In genomic region chr17:31936615-31937609, GRCh38 we compare ENCODE assay signal across 8 cellular contexts. TPM values are rescaled to one million over a fixed set of nuclear protein-coding genes. Genes with fewer than 3 reads are reported as not detected.
DNase-seq lines count a peak whose midpoint lies in the region; FAIRE-seq and TF ChIP-seq lines count a peak whose summit lies in the region.
"Not testable (repeated sequence)": the region's sequence is repeated elsewhere in the genome, so short reads cannot be mapped to it uniquely, and the experiment has no call there.

SUZ12 (plus strand) TSS chr17:31937007; CDS start chr17:31937247, 240 bp downstream.

- H3K9ac ChIP-seq in neuronal stem cell (ENCODE audit: low read depth, low read length, poor library complexity) (peak within 1 kb of the TSS; percentile 92), stomach smooth muscle (ENCODE audit: low read length in 2 of 2) (peak within 1 kb of the TSS; percentile 67 to 80)

- H2AFZ ChIP-seq in neuronal stem cell (ENCODE audit: low read length), result peak within 1 kb of the TSS; percentile 94

- peaks cover 0 to 20% of the 10 kb centered on the region in 2 donors for H3K36me3 ChIP-seq in neuronal stem cell (replicated peaks in 1 of 2; ENCODE audit: control insufficient read depth in 2 of 2, insufficient read depth in 2 of 2, low read length in 2 of 2)
- not testable (repeated sequence) for H3K36me3 ChIP-seq in stomach smooth muscle (ENCODE audit: control insufficient read depth in 2 of 2, insufficient read depth in 2 of 2, low read length in 2 of 2)

- H3K4ac ChIP-seq in neuronal stem cell (ENCODE audit: low read length), result not testable (repeated sequence)

- peak within 1 kb of the TSS; percentile 53 for H2BK5ac ChIP-seq in neuronal stem cell (ENCODE audit: low read length)

- DNase-seq in GM03348 (ENCODE audit: low spot score) (peak; percentile 76), HFF-Myc (ENCODE audit: extremely low read depth, low read depth) (peak; percentile 47), NB4 (ENCODE audit: low read depth) (peak; percentile 94), SK-N-DZ (ENCODE audit: low spot score) (peak; percentile 93), frontal cortex (ENCODE audit: low spot score in 2 of 2) (peak; percentile 62 to 79), neuronal stem cell (ENCODE audit: low spot score) (peak; percentile 83)
- DNase-seq in activated gamma-delta T cell treated with anti-CD3 and anti-CD28 coated beads, Interleukin-2, amount 50 U/mL, for 16 hours (ENCODE audit: low read depth), result peak; percentile 73

- H3K79me1 ChIP-seq in neuronal stem cell (ENCODE audit: low read depth, low read length), result not testable (repeated sequence)

- H3K4me2 ChIP-seq in neuronal stem cell (ENCODE audit: insufficient read depth, low read length, poor library complexity, severe bottlenecking), result peak within 1 kb of the TSS; percentile 49

- not testable (repeated sequence) for H2BK12ac ChIP-seq in neuronal stem cell (ENCODE audit: low read length)

- not testable (repeated sequence) for FAIRE-seq in frontal cortex (lab: Jason Lieb, UNC)

- TF ChIP-seq POLR2A in NB4 (IDR thresholded peaks at IDR 0.05; ENCODE audit: extremely low read depth, insufficient read length), result peak; percentile 59

- H4K91ac ChIP-seq in neuronal stem cell (ENCODE audit: low read depth, low read length, poor library complexity), result not testable (repeated sequence)

- not testable (repeated sequence) for TF ChIP-seq CTCF in HFF-Myc (IDR thresholded peaks at IDR 0.05; ENCODE audit: low read depth, low read length, missing control alignments); NB4 (IDR thresholded peaks at IDR 0.05; ENCODE audit: low read depth, low read length)

- no CpG with 5 or more reads among the region's 93 CpGs for WGBS in neuronal stem cell (ENCODE audit: extremely low coverage in 2 of 2, insufficient read length in 2 of 2, insufficient replicate concordance in 1 of 2), 2 donors

- H3K18ac ChIP-seq in neuronal stem cell (ENCODE audit: low read length), result peak within 1 kb of the TSS; percentile 97

- not testable (repeated sequence) for H4K8ac ChIP-seq in neuronal stem cell (ENCODE audit: low read depth, low read length)

- H3K27ac ChIP-seq in neuronal stem cell (replicated peaks; ENCODE audit: low read length) (peak within 1 kb of the TSS; percentile 97), stomach smooth muscle (ENCODE audit: low read length) (peak within 1 kb of the TSS; percentile 49)

- not testable (repeated sequence) for H2BK120ac ChIP-seq in neuronal stem cell (ENCODE audit: low read depth, low read length)

- H3K9me3 ChIP-seq in neuronal stem cell (replicated peaks in 1 of 2; ENCODE audit: control insufficient read depth in 2 of 2, insufficient read depth in 1 of 2, low read depth in 1 of 2, low read length in 2 of 2); stomach smooth muscle (ENCODE audit: control insufficient read depth in 2 of 2, low read length in 2 of 2): not testable (repeated sequence)

- H3K4me3 ChIP-seq in HFF-Myc (replicated peaks; ENCODE audit: low read depth, low read length) (peak within 1 kb of the TSS; percentile 55), NB4 (ENCODE audit: low read depth, low read length) (peak within 1 kb of the TSS; percentile 72), neuronal stem cell (ENCODE audit: low read length in 2 of 2) (peak within 1 kb of the TSS; percentile 85 to 90), stomach smooth muscle (ENCODE audit: low read length in 2 of 2) (peak within 1 kb of the TSS; percentile 65 to 76)

- peak within 1 kb of the TSS; percentile 55 for H3K23ac ChIP-seq in neuronal stem cell (ENCODE audit: low read depth, low read length, poor library complexity)

- H3K14ac ChIP-seq in neuronal stem cell (ENCODE audit: low read length), result peak within 1 kb of the TSS; percentile 71

- not testable (repeated sequence) for H3K4me1 ChIP-seq in neuronal stem cell (ENCODE audit: control insufficient read depth in 2 of 2, insufficient read depth in 1 of 2, low read depth in 1 of 2, low read length in 2 of 2); stomach smooth muscle (ENCODE audit: control insufficient read depth, insufficient read depth, low read length)

- H2BK15ac ChIP-seq in neuronal stem cell (ENCODE audit: low read length), result not testable (repeated sequence)

- not testable (repeated sequence) for H3K27me3 ChIP-seq in neuronal stem cell (ENCODE audit: control insufficient read depth in 3 of 3, insufficient read depth in 3 of 3, low read depth in 1 of 3, low read length in 3 of 3); stomach smooth muscle (ENCODE audit: control insufficient read depth in 1 of 2, insufficient read depth in 2 of 2, low read length in 2 of 2)

- not testable (repeated sequence) for H2AK5ac ChIP-seq in neuronal stem cell (ENCODE audit: low read depth, low read length)

RNA-seq across cellular contexts. Expression of gene SUZ12, which starts in this region (rescaled TPM):
- 33.3 and 35.7 TPM in 2 replicates for polyA plus RNA-seq in SK-N-DZ (2014; cell fraction: cytosol; rRNA removed)
- 42.1 and 50.1 TPM in 2 replicates for polyA plus RNA-seq in SK-N-DZ (2014; cell fraction: nucleus; rRNA removed)
- total RNA-seq in frontal cortex, result 35.1 TPM
- 34.9 TPM for polyA plus RNA-seq in neuronal stem cell (2013, experiment 1 of 2)
- polyA plus RNA-seq in neuronal stem cell (2013, experiment 2 of 2), result 36.4 TPM

Comparison
In these comparisons a context has a peak if more than half of its experiments do, and no peak if none do; other contexts are left out.
1. Peak in every context shown above with its lines: DNase-seq, H3K4me3 ChIP-seq and H3K27ac ChIP-seq.